ENCODE assay signal across 10 cellular contexts in the genomic region with DNA sequence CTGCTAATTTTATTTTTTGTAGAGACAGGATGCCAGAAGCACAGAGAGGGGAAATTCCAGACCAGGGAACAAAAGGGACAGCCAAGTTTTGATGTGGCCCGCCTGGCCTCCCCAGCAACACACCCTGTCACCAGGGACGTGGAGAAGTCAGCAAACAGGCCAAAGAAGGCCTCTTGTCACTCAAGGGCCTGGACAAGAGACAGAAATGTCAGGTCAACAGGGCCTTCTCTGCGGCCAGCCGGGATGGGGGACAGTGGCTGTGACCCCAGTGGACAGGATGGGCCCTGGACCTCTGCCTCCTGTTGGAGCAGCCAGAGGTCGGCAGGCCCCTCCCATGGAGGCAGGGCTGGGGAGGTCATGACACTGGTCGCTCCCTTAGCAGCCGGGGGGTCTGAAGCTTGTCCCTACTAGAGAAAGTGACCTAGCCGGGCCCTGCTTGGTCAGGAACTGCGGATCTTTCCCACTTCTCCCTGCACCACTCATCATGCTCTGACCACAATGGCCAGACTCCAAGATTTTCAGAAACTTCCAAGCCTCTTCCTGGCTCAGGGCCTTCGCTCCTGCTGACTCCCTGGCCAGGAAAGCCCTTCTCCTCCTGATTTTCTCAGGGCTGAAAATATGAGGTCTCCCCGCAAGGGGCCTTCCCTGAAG. TPM values are rescaled to one million over a fixed set of nuclear protein-coding genes. Genes with fewer than 3 reads are reported as not detected.
DNase-seq lines count a peak whose midpoint lies in the region; ATAC-seq, FAIRE-seq and TF ChIP-seq lines count a peak whose summit lies in the region.
"Had no signal": no experiment of that assay in that cellular context is flagged by ENCODE, and none has a peak within 500 bp of the region (broad histone marks: within the 10 kb centered on the region; RNA-seq: fewer than 3 reads in every experiment).

No MANE protein-coding gene starts in this region.

- H3K4me1 Mint-ChIP-seq in activated CD8-positive, alpha-beta T cell treated with anti-CD3 and anti-CD28 coated beads, Interleukin-2, amount 10 ng/mL, durations not matched to agents 7 days and 5 days (ENCODE audit: low read depth) = no peaks in the 10 kb centered on the region
- H3K4me1 Mint-ChIP-seq in progenitor cell of endocrine pancreas (ENCODE audit: low read depth) = no peaks in the 10 kb centered on the region
- peaks cover 32 to 56% of the 10 kb centered on the region in 2 donors for H3K4me1 Mint-ChIP-seq in stimulated activated naive B cell treated with anti-CD40 and anti-IgM and Interleukin-4, amounts not matched to agents 10 μg/mL and 1 μg/mL and 100 μg/mL, for 72 hours
- H3K4me1 Mint-ChIP-seq: activated CD8-positive, alpha-beta memory T cell treated with anti-CD3 and anti-CD28 coated beads, Interleukin-2, amount 10 ng/mL, durations not matched to agents 7 days and 5 days had no signal

- H3K36me3 Mint-ChIP-seq in activated CD8-positive, alpha-beta T cell treated with anti-CD3 and anti-CD28 coated beads, Interleukin-2, amount 10 ng/mL, durations not matched to agents 7 days and 5 days (ENCODE audit: low read depth) = no peaks in the 10 kb centered on the region
- no peaks in the 10 kb centered on the region for H3K36me3 Mint-ChIP-seq in progenitor cell of endocrine pancreas (ENCODE audit: insufficient read depth)
- no peaks in the 10 kb centered on the region for H3K36me3 Mint-ChIP-seq in stimulated activated naive B cell treated with anti-CD40 and anti-IgM and Interleukin-4, amounts not matched to agents 10 μg/mL and 1 μg/mL and 100 μg/mL, for 72 hours
- H3K36me3 Mint-ChIP-seq: activated CD8-positive, alpha-beta memory T cell treated with anti-CD3 and anti-CD28 coated beads, Interleukin-2, amount 10 ng/mL, durations not matched to agents 7 days and 5 days had no signal

- dilution Hi-C loops in endothelial cell of umbilical vein (cut with MboI; ENCODE audit: extremely low pct_ligation_motif_present, low sequenced_read_pairs) = no loop called here

- H3K9me3 Mint-ChIP-seq in activated CD8-positive, alpha-beta T cell treated with anti-CD3 and anti-CD28 coated beads, Interleukin-2, amount 10 ng/mL, durations not matched to agents 7 days and 5 days (ENCODE audit: insufficient read depth) = no peaks in the 10 kb centered on the region
- no peaks in the 10 kb centered on the region for H3K9me3 Mint-ChIP-seq in progenitor cell of endocrine pancreas (ENCODE audit: low read depth)
- no peaks in the 10 kb centered on the region for H3K9me3 Mint-ChIP-seq in stimulated activated naive B cell treated with anti-CD40 and anti-IgM and Interleukin-4, amounts not matched to agents 10 μg/mL and 1 μg/mL and 100 μg/mL, for 72 hours

- H3K27ac Mint-ChIP-seq in activated CD8-positive, alpha-beta T cell treated with anti-CD3 and anti-CD28 coated beads, Interleukin-2, amount 10 ng/mL, durations not matched to agents 7 days and 5 days = no peak overlapping the region
- H3K27ac Mint-ChIP-seq in progenitor cell of endocrine pancreas = no peak overlapping the region
- H3K27ac Mint-ChIP-seq in stimulated activated naive B cell treated with anti-CD40 and anti-IgM and Interleukin-4, amounts not matched to agents 10 μg/mL and 1 μg/mL and 100 μg/mL, for 72 hours = no peak overlapping the region
- H3K27ac Mint-ChIP-seq: activated CD8-positive, alpha-beta memory T cell treated with anti-CD3 and anti-CD28 coated beads, Interleukin-2, amount 10 ng/mL, durations not matched to agents 7 days and 5 days had no signal

- ATAC-seq in activated CD8-positive, alpha-beta T cell treated with anti-CD3 and anti-CD28 coated beads, Interleukin-2, amount 10 ng/mL, durations not matched to agents 7 days and 5 days = no peak
- ATAC-seq in stimulated activated naive B cell treated with anti-CD40 and anti-IgM and Interleukin-4, amounts not matched to agents 10 μg/mL and 1 μg/mL and 100 μg/mL, for 72 hours (replicated peaks) = no peak
- ATAC-seq: activated CD8-positive, alpha-beta memory T cell treated with anti-CD3 and anti-CD28 coated beads, Interleukin-2, amount 10 ng/mL, durations not matched to agents 7 days and 5 days had no signal

- H3K27ac ChIP-seq in endothelial cell of umbilical vein (ENCODE audit: insufficient read depth, low read depth, low read length) = no peak overlapping the region
- peak overlapping the region; percentile 77 to 93 (median 84) for H3K27ac ChIP-seq in transverse colon

- no peaks in the 10 kb centered on the region for H4K20me1 ChIP-seq in endothelial cell of umbilical vein (replicated peaks; ENCODE audit: control insufficient read depth, extremely low read depth, insufficient read depth, low read length)

- H3K9me1 ChIP-seq in endothelial cell of umbilical vein (replicated peaks; ENCODE audit: control insufficient read depth, extremely low read depth, insufficient read depth, low read length) = no peaks in the 10 kb centered on the region

- in situ Hi-C loops in transverse colon (cut with MboI; ENCODE audit: low pct_ligation_motif_present in 1 of 4, low pct_unique_long_range_greater_than_20kb in 1 of 4, low sequenced_read_pairs in 3 of 4) = no loop called here

- WGBS in transverse colon (ENCODE audit: low coverage in 1 of 2), 2 donors = 56% methylated on average over 11 of the region's 11 CpGs; no CpG with 5 or more reads in 1 of the 2 donors

- intact Hi-C loops in endothelial cell of umbilical vein (cut with micrococcal nuclease) = loop anchor here (5.0 kb wide), 3 partner anchors 86 to 441 kb away; partner anchors contain the start of genes ATF7IP2 and NUBP1
- intact Hi-C loops in transverse colon (cut with DNase I; ENCODE audit: low total_unique reads) = loop anchor here (10.0 kb wide), 1 partner anchor 97 kb away; no protein-coding TSS in a partner anchor

- H3K4me3 Mint-ChIP-seq in activated CD8-positive, alpha-beta T cell treated with anti-CD3 and anti-CD28 coated beads, Interleukin-2, amount 10 ng/mL, durations not matched to agents 7 days and 5 days = no peak overlapping the region
- no peak overlapping the region for H3K4me3 Mint-ChIP-seq in progenitor cell of endocrine pancreas (ENCODE audit: low read depth)
- H3K4me3 Mint-ChIP-seq in stimulated activated naive B cell treated with anti-CD40 and anti-IgM and Interleukin-4, amounts not matched to agents 10 μg/mL and 1 μg/mL and 100 μg/mL, for 72 hours = no peak overlapping the region
- H3K4me3 Mint-ChIP-seq: activated CD8-positive, alpha-beta memory T cell treated with anti-CD3 and anti-CD28 coated beads, Interleukin-2, amount 10 ng/mL, durations not matched to agents 7 days and 5 days had no signal

- TF ChIP-seq EP300 in transverse colon (IDR thresholded peaks at IDR 0.05; ENCODE audit: low read depth) = no peak

- no peak overlapping the region for H3K4me2 ChIP-seq in endothelial cell of umbilical vein (ENCODE audit: insufficient read depth, low read length)

- POLR2A ChIA-PET in endothelial cell of umbilical vein (lab: Charles Lee) = no interaction called here
- POLR2A ChIA-PET in activated CD8-positive, alpha-beta T cell treated with anti-CD3 and anti-CD28 coated beads, Interleukin-2, amount 10 ng/mL, durations not matched to agents 7 days and 5 days (lab: Charles Lee) = no interaction called here

- H3K27me3 Mint-ChIP-seq in activated CD8-positive, alpha-beta T cell treated with anti-CD3 and anti-CD28 coated beads, Interleukin-2, amount 10 ng/mL, durations not matched to agents 7 days and 5 days (ENCODE audit: low read depth) = peaks cover 15% of the 10 kb centered on the region
- peaks cover 10% of the 10 kb centered on the region for H3K27me3 Mint-ChIP-seq in progenitor cell of endocrine pancreas
- H3K27me3 Mint-ChIP-seq in stimulated activated naive B cell treated with anti-CD40 and anti-IgM and Interleukin-4, amounts not matched to agents 10 μg/mL and 1 μg/mL and 100 μg/mL, for 72 hours = no peaks in the 10 kb centered on the region

- H3K4me3 ChIP-seq in endothelial cell of umbilical vein (replicated peaks in 1 of 3; ENCODE audit: insufficient read depth in 1 of 3, low read depth in 1 of 3, low read length in 3 of 3) = no peak overlapping the region
- H3K4me3 ChIP-seq in transverse colon = peak overlapping the region in 1 of 4 donors; percentile 13

- TF ChIP-seq CTCF in endothelial cell of umbilical vein (IDR thresholded peaks at IDR 0.05; ENCODE audit: extremely low read depth in 1 of 2, insufficient read depth in 1 of 2, low read depth in 1 of 2, low read length in 2 of 2) (no peak), transverse colon (IDR thresholded peaks at IDR 0.05) (no peak), progenitor cell of endocrine pancreas (IDR thresholded peaks at IDR 0.05; ENCODE audit: unreplicated experiment) (no peak)

- H2AFZ ChIP-seq in endothelial cell of umbilical vein (ENCODE audit: low read depth, low read length) = peak overlapping the region; percentile 25

- no peaks in the 10 kb centered on the region for H3K9me3 ChIP-seq in endothelial cell of umbilical vein (replicated peaks; ENCODE audit: control insufficient read depth, insufficient read depth, low read length)
- no peaks in the 10 kb centered on the region for H3K9me3 ChIP-seq in transverse colon

- no peak overlapping the region for H3K9ac ChIP-seq in endothelial cell of umbilical vein (replicated peaks; ENCODE audit: extremely low read depth, insufficient read depth, low read length)

- H3K27me3 ChIP-seq in endothelial cell of umbilical vein (ENCODE audit: control insufficient read depth in 2 of 2, insufficient read depth in 2 of 2, low read length in 2 of 2) = peaks cover 0 to 4% of the 10 kb centered on the region in 2 experiments
- H3K27me3 ChIP-seq in transverse colon = no peaks in the 10 kb centered on the region

- CTCF ChIA-PET in endothelial cell of umbilical vein (lab: Charles Lee) = no interaction called here
- CTCF ChIA-PET in activated CD8-positive, alpha-beta T cell treated with anti-CD3 and anti-CD28 coated beads, Interleukin-2, amount 10 ng/mL, durations not matched to agents 7 days and 5 days (lab: Charles Lee) = no interaction called here

- H3K4me1 ChIP-seq in endothelial cell of umbilical vein (ENCODE audit: control insufficient read depth, extremely low read depth, insufficient read depth, low read length) (peaks cover 12% of the 10 kb centered on the region), transverse colon (peaks cover 13 to 38% (median 21%) of the 10 kb centered on the region in 4 donors)

- TF ChIP-seq POLR2A in endothelial cell of umbilical vein (IDR thresholded peaks at IDR 0.05; ENCODE audit: low read depth, low read length) (no peak), transverse colon (IDR thresholded peaks at IDR 0.05) (no peak)

- BruUV-seq in endothelial cell of umbilical vein (replicated peaks; lab: Mats Ljungman, UMichigan) = no TSS peak

- no peak for FAIRE-seq in endothelial cell of umbilical vein (lab: Jason Lieb, UNC)

- peak; percentile 90 for DNase-seq in NCI-H226
- peak; percentile 63 for DNase-seq in endothelial cell of umbilical vein (ENCODE audit: low read depth, low spot score)
- DNase-seq in mucosa of gallbladder (ENCODE audit: low spot score) = peak; percentile 74
- DNase-seq in transverse colon = peak; percentile 55
- no peak for DNase-seq in activated CD8-positive, alpha-beta T cell treated with anti-CD3 and anti-CD28 coated beads, Interleukin-2, amount 10 ng/mL, durations not matched to agents 7 days and 5 days
- DNase-seq in activated gamma-delta T cell treated with Interleukin-2 at 50 U/mL for 16 hours = no peak
- no peak for DNase-seq in progenitor cell of endocrine pancreas (ENCODE audit: low spot score, unreplicated experiment)
- no peak for DNase-seq in stimulated activated naive B cell treated with anti-CD40 and anti-IgM and Interleukin-4, amounts not matched to agents 10 μg/mL and 1 μg/mL and 100 μg/mL, for 72 hours
- DNase-seq: activated CD8-positive, alpha-beta memory T cell treated with anti-CD3 and anti-CD28 coated beads, Interleukin-2, amount 10 ng/mL, durations not matched to agents 7 days and 5 days had no signal

- H3K79me2 ChIP-seq in endothelial cell of umbilical vein (ENCODE audit: control insufficient read depth, insufficient read depth, low read length) = no peaks in the 10 kb centered on the region

- no peaks in the 10 kb centered on the region for H3K36me3 ChIP-seq in endothelial cell of umbilical vein (ENCODE audit: control insufficient read depth in 2 of 2, extremely low read depth in 1 of 2, insufficient read depth in 2 of 2, low read length in 2 of 2)
- H3K36me3 ChIP-seq in transverse colon = no peaks in the 10 kb centered on the region

RNA-seq across cellular contexts. Expression of gene TVP23A, which starts 9.2 kb away (rescaled TPM):
- not detected in 2 replicates for total RNA-seq in endothelial cell of umbilical vein
- polyA plus RNA-seq in endothelial cell of umbilical vein = not detected in 2 replicates
- polyA plus RNA-seq in endothelial cell of umbilical vein (2011; cell fraction: cytosol; rRNA removed) = not detected in 2 replicates
- polyA plus RNA-seq in endothelial cell of umbilical vein (2011; cell fraction: nucleus; rRNA removed) = not detected in 2 replicates
- polyA plus RNA-seq in endothelial cell of umbilical vein (2012) = 0.07 and 0.29 TPM in 2 replicates
- polyA minus RNA-seq in endothelial cell of umbilical vein = not detected in 2 replicates
- polyA minus RNA-seq in endothelial cell of umbilical vein (2011; cell fraction: cytosol; rRNA and poly(A)+ RNA removed) = not detected
- not detected in 2 replicates for polyA minus RNA-seq in endothelial cell of umbilical vein (2011; cell fraction: nucleus; rRNA and poly(A)+ RNA removed)
- 0.52 TPM for total RNA-seq in mucosa of gallbladder
- total RNA-seq in transverse colon = under 1 TPM in 2 of 4 donors, not detected in 2; 0.14 to 0.16 TPM
- total RNA-seq in activated CD8-positive, alpha-beta T cell treated with anti-CD3 and anti-CD28 coated beads, Interleukin-2, amount 10 ng/mL, durations not matched to agents 7 days and 5 days = not detected
- 8.5 and 9.4 TPM in 2 replicates for total RNA-seq in progenitor cell of endocrine pancreas
- total RNA-seq: activated CD8-positive, alpha-beta memory T cell treated with anti-CD3 and anti-CD28 coated beads, Interleukin-2, amount 10 ng/mL, durations not matched to agents 7 days and 5 days; mononuclear cell had no signal

RNA-seq across cellular contexts. Expression of gene CIITA, which starts 49.2 kb away (rescaled TPM):
- total RNA-seq in endothelial cell of umbilical vein = 0.14 TPM in 1 of 2 replicates, not detected in the other
- not detected in 2 replicates for polyA plus RNA-seq in endothelial cell of umbilical vein
- polyA plus RNA-seq in endothelial cell of umbilical vein (2011; cell fraction: cytosol; rRNA removed) = 0.04 TPM in 1 of 2 replicates, not detected in the other
- 0.07 and 0.15 TPM in 2 replicates for polyA plus RNA-seq in endothelial cell of umbilical vein (2011; cell fraction: nucleus; rRNA removed)
- polyA plus RNA-seq in endothelial cell of umbilical vein (2012) = 0.12 and 0.35 TPM in 2 replicates
- 0.06 TPM in 1 of 2 replicates, not detected in the other for polyA minus RNA-seq in endothelial cell of umbilical vein
- 0.51 TPM for polyA minus RNA-seq in endothelial cell of umbilical vein (2011; cell fraction: cytosol; rRNA and poly(A)+ RNA removed)
- polyA minus RNA-seq in endothelial cell of umbilical vein (2011; cell fraction: nucleus; rRNA and poly(A)+ RNA removed) = not detected in 2 replicates
- 26.9 TPM for total RNA-seq in mucosa of gallbladder
- total RNA-seq in transverse colon = 10 to 100 TPM in 2 of 4 donors, 1 to 10 TPM in 2; 1.2 to 26.9 (median 13.9) TPM
- 10 to 100 TPM; 23.3 to 23.6 TPM for total RNA-seq in activated CD8-positive, alpha-beta T cell treated with anti-CD3 and anti-CD28 coated beads, Interleukin-2, amount 10 ng/mL, durations not matched to agents 7 days and 5 days
- total RNA-seq in progenitor cell of endocrine pancreas = not detected in 2 replicates

Comparison
In these comparisons a context has a peak if more than half of its experiments do, and no peak if none do; other contexts are left out.
1. DNase-seq: peak in NCI-H226 (single experiment), endothelial cell of umbilical vein (single experiment), mucosa of gallbladder (single experiment) and transverse colon (single experiment); none in activated CD8-positive, alpha-beta T cell treated with anti-CD3 and anti-CD28 coated beads, Interleukin-2, amount 10 ng/mL, durations not matched to agents 7 days and 5 days (single experiment), activated gamma-delta T cell treated with Interleukin-2 at 50 U/mL for 16 hours (single experiment), progenitor cell of endocrine pancreas (single experiment) and stimulated activated naive B cell treated with anti-CD40 and anti-IgM and Interleukin-4, amounts not matched to agents 10 μg/mL and 1 μg/mL and 100 μg/mL, for 72 hours (single experiment).